In the genomic region with DNA sequence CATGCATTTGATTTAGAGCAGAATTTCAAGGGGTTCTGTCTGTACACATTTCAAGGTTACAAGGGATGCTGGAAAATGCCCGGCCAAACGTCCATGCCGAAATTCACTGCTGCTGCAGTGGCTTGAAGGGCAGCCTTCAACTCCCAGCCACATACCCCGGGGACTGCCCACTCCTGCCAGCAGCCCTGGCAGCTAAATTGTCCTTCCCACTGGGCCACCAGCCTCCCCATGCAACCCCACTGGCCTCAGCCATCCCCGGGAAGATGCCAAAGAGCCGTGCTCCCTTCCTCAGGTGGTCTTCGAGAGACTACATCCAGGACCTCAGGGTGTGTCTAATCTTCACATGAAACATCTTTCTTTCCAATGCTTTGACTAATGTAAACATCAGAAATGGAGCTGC, we compare ENCODE assay signal across 25 cellular contexts.
"Had no signal": no experiment of that assay in that cellular context is flagged by ENCODE, and none has a peak within 500 bp of the region (broad histone marks: within the 10 kb centered on the region; RNA-seq: fewer than 3 reads in every experiment).

No MANE protein-coding gene starts in this region.

- H3K36me3 Mint-ChIP-seq: stimulated activated effector memory CD8-positive, alpha-beta T cell treated with anti-CD3 and anti-CD28 coated beads, Interleukin-12 subunit alpha, Interleukin-12 subunit beta, amount 100 ng/mL, for 72 hours had no signal

- H3K4me1 ChIP-seq: esophagus muscularis mucosa, foreskin keratinocyte, gastroesophageal sphincter, heart left ventricle, lower lobe of right lung, pancreas, stomach, thyroid gland had no signal

- H3K4me2 ChIP-seq: hepatocyte, smooth muscle cell had no signal

- H3K9me3 ChIP-seq: pancreas, thyroid gland had no signal

- H3K4me3 Mint-ChIP-seq: dendritic cell treated with granulocyte-macrophage colony-stimulating factor and Interleukin-4, amounts not matched to agents 40 ng/mL and 50 ng/mL, for 4 days; naive thymus-derived CD8-positive, alpha-beta T cell; nephron progenitor cell; stimulated activated effector memory CD8-positive, alpha-beta T cell treated with anti-CD3 and anti-CD28 coated beads, Interleukin-12 subunit alpha, Interleukin-12 subunit beta, amount 100 ng/mL, for 72 hours had no signal

- H3K27ac Mint-ChIP-seq: dendritic cell treated with granulocyte-macrophage colony-stimulating factor and Interleukin-4, amounts not matched to agents 40 ng/mL and 50 ng/mL, for 4 days; naive thymus-derived CD8-positive, alpha-beta T cell; nephron progenitor cell; stimulated activated effector memory CD8-positive, alpha-beta T cell treated with anti-CD3 and anti-CD28 coated beads, Interleukin-12 subunit alpha, Interleukin-12 subunit beta, amount 100 ng/mL, for 72 hours had no signal

- H3K27ac ChIP-seq: esophagus muscularis mucosa, foreskin keratinocyte, gastroesophageal sphincter, heart left ventricle, hepatocyte, lower lobe of right lung, pancreas, stomach, thyroid gland had no signal

- H2AFZ ChIP-seq: hepatocyte had no signal

- H3K79me2 ChIP-seq: hepatocyte had no signal

- H3K4me3 ChIP-seq: esophagus muscularis mucosa, gastroesophageal sphincter, heart left ventricle, hepatocyte, lower lobe of right lung, pancreas, smooth muscle cell, stomach, thyroid gland had no signal

- H3K4me1 Mint-ChIP-seq: naive thymus-derived CD8-positive, alpha-beta T cell; nephron progenitor cell; stimulated activated effector memory CD8-positive, alpha-beta T cell treated with anti-CD3 and anti-CD28 coated beads, Interleukin-12 subunit alpha, Interleukin-12 subunit beta, amount 100 ng/mL, for 72 hours had no signal

- ATAC-seq: foreskin keratinocyte; gastroesophageal sphincter; heart left ventricle; left ventricle myocardium superior; lower lobe of right lung; naive thymus-derived CD8-positive, alpha-beta T cell; pancreas; sciatic nerve; stimulated activated effector memory CD8-positive, alpha-beta T cell treated with anti-CD3 and anti-CD28 coated beads, Interleukin-12 subunit alpha, Interleukin-12 subunit beta, amount 100 ng/mL, for 72 hours had no signal

- H3K27me3 ChIP-seq: esophagus muscularis mucosa, foreskin keratinocyte, gastroesophageal sphincter, hepatocyte, pancreas, stomach, thyroid gland had no signal

- H3K27me3 Mint-ChIP-seq: dendritic cell treated with granulocyte-macrophage colony-stimulating factor and Interleukin-4, amounts not matched to agents 40 ng/mL and 50 ng/mL, for 4 days had no signal

- DNase-seq: effector CD8-positive, alpha-beta T cell; foreskin keratinocyte; heart left ventricle; kidney glomerular epithelial cell; left ventricle myocardium superior; lower lobe of right lung; naive thymus-derived CD8-positive, alpha-beta T cell; nephron progenitor cell; pancreas; retina; stimulated activated CD4-positive, alpha-beta T cell treated with anti-CD3 and anti-CD28 coated beads, Interleukin-2, amount 100 ng/mL, for 24 hours; stimulated activated CD4-positive, alpha-beta T cell treated with anti-CD3 and anti-CD28 coated beads, Interleukin-4, amount 100 ng/mL, for 24 hours; stimulated activated naive CD4-positive, alpha-beta T cell treated with Interleukin-2 at 50 U/mL for 16 hours; stomach; thyroid gland; trophoblast cell had no signal

- FAIRE-seq: colon, endothelial cell of umbilical vein, pancreas had no signal

- H3K36me3 ChIP-seq: esophagus muscularis mucosa, gastroesophageal sphincter, heart left ventricle, lower lobe of right lung, pancreas, stomach, thyroid gland had no signal
